ENCODE assay signal across 11 cellular contexts in genomic region chr12:124006582-124007170, GRCh38. TPM values are rescaled to one million over a fixed set of nuclear protein-coding genes. Genes with fewer than 3 reads are reported as not detected.
DNase-seq lines count a peak whose midpoint lies in the region; ATAC-seq and TF ChIP-seq lines count a peak whose summit lies in the region.
"Had no signal": no experiment of that assay in that cellular context is flagged by ENCODE, and none has a peak within 500 bp of the region (broad histone marks: within the 10 kb centered on the region; RNA-seq: fewer than 3 reads in every experiment).

No MANE protein-coding gene starts in this region.

- H3K4me1 Mint-ChIP-seq in activated naive CD8-positive, alpha-beta T cell treated with anti-CD3 and anti-CD28 coated beads, Interleukin-2, amount 10 ng/mL, durations not matched to agents 7 days and 5 days: peaks cover 31% of the 10 kb centered on the region
- H3K4me1 Mint-ChIP-seq in stimulated activated naive CD8-positive, alpha-beta T cell treated with anti-CD3 and anti-CD28 coated beads, Interleukin-15, Interleukin-2, amounts not matched to agents 100 ng/mL and 50 ng/mL, for 24 hours (ENCODE audit: low read depth): peaks cover 29% of the 10 kb centered on the region

- H3K27ac Mint-ChIP-seq in activated naive CD8-positive, alpha-beta T cell treated with anti-CD3 and anti-CD28 coated beads, Interleukin-2, amount 10 ng/mL, durations not matched to agents 7 days and 5 days: peak overlapping the region; percentile 84
- H3K27ac Mint-ChIP-seq in stimulated activated naive CD8-positive, alpha-beta T cell treated with anti-CD3 and anti-CD28 coated beads, Interleukin-15, Interleukin-2, amounts not matched to agents 100 ng/mL and 50 ng/mL, for 24 hours: peak overlapping the region; percentile 51

- H3K4me3 Mint-ChIP-seq in activated naive CD8-positive, alpha-beta T cell treated with anti-CD3 and anti-CD28 coated beads, Interleukin-2, amount 10 ng/mL, durations not matched to agents 7 days and 5 days: peak overlapping the region; percentile 63
- H3K4me3 Mint-ChIP-seq in stimulated activated naive CD8-positive, alpha-beta T cell treated with anti-CD3 and anti-CD28 coated beads, Interleukin-15, Interleukin-2, amounts not matched to agents 100 ng/mL and 50 ng/mL, for 24 hours: peak overlapping the region; percentile 31

- no peaks in the 10 kb centered on the region for H3K9me3 Mint-ChIP-seq in activated naive CD8-positive, alpha-beta T cell treated with anti-CD3 and anti-CD28 coated beads, Interleukin-2, amount 10 ng/mL, durations not matched to agents 7 days and 5 days
- H3K9me3 Mint-ChIP-seq in stimulated activated naive CD8-positive, alpha-beta T cell treated with anti-CD3 and anti-CD28 coated beads, Interleukin-15, Interleukin-2, amounts not matched to agents 100 ng/mL and 50 ng/mL, for 24 hours: no peaks in the 10 kb centered on the region

- peaks cover 16% of the 10 kb centered on the region for H3K36me3 Mint-ChIP-seq in activated naive CD8-positive, alpha-beta T cell treated with anti-CD3 and anti-CD28 coated beads, Interleukin-2, amount 10 ng/mL, durations not matched to agents 7 days and 5 days
- peaks cover 34% of the 10 kb centered on the region for H3K36me3 Mint-ChIP-seq in stimulated activated naive CD8-positive, alpha-beta T cell treated with anti-CD3 and anti-CD28 coated beads, Interleukin-15, Interleukin-2, amounts not matched to agents 100 ng/mL and 50 ng/mL, for 24 hours (ENCODE audit: low read depth)

- H3K27me3 Mint-ChIP-seq in activated naive CD8-positive, alpha-beta T cell treated with anti-CD3 and anti-CD28 coated beads, Interleukin-2, amount 10 ng/mL, durations not matched to agents 7 days and 5 days: no peaks in the 10 kb centered on the region
- no peaks in the 10 kb centered on the region for H3K27me3 Mint-ChIP-seq in stimulated activated naive CD8-positive, alpha-beta T cell treated with anti-CD3 and anti-CD28 coated beads, Interleukin-15, Interleukin-2, amounts not matched to agents 100 ng/mL and 50 ng/mL, for 24 hours

- POLR2A ChIA-PET in activated naive CD8-positive, alpha-beta T cell treated with anti-CD3 and anti-CD28 coated beads, Interleukin-2, amount 10 ng/mL, durations not matched to agents 7 days and 5 days (lab: Charles Lee): interaction anchor here (0.6 to 0.8 kb wide), 2 partner anchors 9 to 675 kb away, joined by 3 to 4 read pairs; no protein-coding TSS in a partner anchor

- DNase-seq in activated gamma-delta T cell treated with Interleukin-2 at 50 U/mL for 16 hours: peak; percentile 14
- DNase-seq in activated gamma-delta T cell (lab: John Stamatoyannopoulos, UW): no peak
- peak; percentile 44 for DNase-seq in activated naive CD8-positive, alpha-beta T cell treated with anti-CD3 and anti-CD28 coated beads, Interleukin-2, amount 10 ng/mL, durations not matched to agents 7 days and 5 days
- DNase-seq in left lobe of liver (ENCODE audit: low spot score): no peak
- no peak for DNase-seq in AG08395 (ENCODE audit: low spot score)
- DNase-seq: left ventricle myocardium superior; NCI-H69; stimulated activated CD8-positive, alpha-beta memory T cell treated with anti-CD3 and anti-CD28 coated beads, Interleukin-4, amount 100 ng/mL, for 48 hours had no signal

- ATAC-seq in HG03108 (IDR thresholded peaks at IDR 0.05; ENCODE audit: unreplicated experiment) (peak; percentile 53), SK-N-SH treated with all-trans-retinoic acid at 6 μM for 48 hours (no peak), left lobe of liver (no peak)
- peak; percentile 82 for ATAC-seq in activated naive CD8-positive, alpha-beta T cell treated with anti-CD3 and anti-CD28 coated beads, Interleukin-2, amount 10 ng/mL, durations not matched to agents 7 days and 5 days (ENCODE audit: low read depth)
- ATAC-seq: left ventricle myocardium superior had no signal

TF ChIP-seq in SK-N-SH treated with all-trans-retinoic acid at 6 μM for 48 hours, 23 proteins besides CTCF, POLR2A, EP300 and RAD21:
- no peak for TF ChIP-seq SNAI2 (CRISPR knock-in tag; IDR thresholded peaks at IDR 0.05)
- TF ChIP-seq GLIS3 (CRISPR knock-in tag; IDR thresholded peaks at IDR 0.05): no peak
- no peak for TF ChIP-seq TOX (CRISPR knock-in tag; IDR thresholded peaks at IDR 0.05; ENCODE audit: borderline replicate concordance)
- no peak for TF ChIP-seq ZNF8 (CRISPR knock-in tag; IDR thresholded peaks at IDR 0.05)
- TF ChIP-seq PPARA (CRISPR knock-in tag; IDR thresholded peaks at IDR 0.05; ENCODE audit: borderline replicate concordance): no peak
- TF ChIP-seq ZNF565 (CRISPR knock-in tag; conservative IDR thresholded peaks at IDR 0.05; ENCODE audit: low read depth): no peak
- TF ChIP-seq POU6F1 (CRISPR knock-in tag; IDR thresholded peaks at IDR 0.05; ENCODE audit: borderline replicate concordance, low read depth): no peak
- TF ChIP-seq TSHZ2 (CRISPR knock-in tag; IDR thresholded peaks at IDR 0.05): no peak
- TF ChIP-seq RARB (CRISPR knock-in tag; IDR thresholded peaks at IDR 0.05): no peak
- no peak for TF ChIP-seq ZC3H10 (CRISPR knock-in tag; IDR thresholded peaks at IDR 0.05)
- TF ChIP-seq ISL1 (CRISPR knock-in tag; IDR thresholded peaks at IDR 0.05): no peak
- no peak for TF ChIP-seq ZFP30 (CRISPR knock-in tag; IDR thresholded peaks at IDR 0.05)
- no peak for TF ChIP-seq ESRRG (CRISPR knock-in tag; IDR thresholded peaks at IDR 0.05)
- TF ChIP-seq CSRNP3 (CRISPR knock-in tag; IDR thresholded peaks at IDR 0.05): no peak
- no peak for TF ChIP-seq ZNF70 (CRISPR knock-in tag; IDR thresholded peaks at IDR 0.05)

RNA-seq across cellular contexts. Expression of gene ZNF664, which starts 33.7 kb away (rescaled TPM):
- 10 to 100 TPM; 45.9 to 50.4 TPM for total RNA-seq in activated naive CD8-positive, alpha-beta T cell treated with anti-CD3 and anti-CD28 coated beads, Interleukin-2, amount 10 ng/mL, durations not matched to agents 7 days and 5 days
- total RNA-seq in left lobe of liver: 44.5 TPM

RNA-seq across cellular contexts. Expression of gene CCDC92, which starts 34.0 kb away (rescaled TPM):
- total RNA-seq in activated naive CD8-positive, alpha-beta T cell treated with anti-CD3 and anti-CD28 coated beads, Interleukin-2, amount 10 ng/mL, durations not matched to agents 7 days and 5 days: 10 to 100 TPM; 25.4 to 26.4 TPM
- 21.2 TPM for total RNA-seq in left lobe of liver

Comparison
In these comparisons a context has a peak if more than half of its experiments do, and no peak if none do; other contexts are left out.
1. DNase-seq: peak in activated gamma-delta T cell treated with Interleukin-2 at 50 U/mL for 16 hours (single experiment) and activated naive CD8-positive, alpha-beta T cell treated with anti-CD3 and anti-CD28 coated beads, Interleukin-2, amount 10 ng/mL, durations not matched to agents 7 days and 5 days (single experiment); none in activated gamma-delta T cell (single experiment), left lobe of liver (single experiment) and AG08395 (single experiment).
2. ATAC-seq: peak in HG03108 (single experiment) and activated naive CD8-positive, alpha-beta T cell treated with anti-CD3 and anti-CD28 coated beads, Interleukin-2, amount 10 ng/mL, durations not matched to agents 7 days and 5 days (single experiment); none in SK-N-SH treated with all-trans-retinoic acid at 6 μM for 48 hours (single experiment) and left lobe of liver (single experiment).